Comparison of ENCODE assay signal across 14 cellular contexts in genomic region chr4:89152972-89153371, GRCh38. TPM values are rescaled to one million over a fixed set of nuclear protein-coding genes. Genes with fewer than 3 reads are reported as not detected.
DNase-seq lines count a peak whose midpoint lies in the region; ATAC-seq and TF ChIP-seq lines count a peak whose summit lies in the region.
"Had no signal": no experiment of that assay in that cellular context is flagged by ENCODE, and none has a peak within 500 bp of the region (broad histone marks: within the 10 kb centered on the region; RNA-seq: fewer than 3 reads in every experiment).

No MANE protein-coding gene starts in this region.

- intact Hi-C loops in activated T-helper 1 cell treated with anti-CD3 and anti-CD28 coated beads, Interleukin-12 subunit alpha, Interleukin-12 subunit beta, Interleukin-2, Interleukin-4 antibody, amounts not matched to agents 30 ng/mL and 10 ng/mL and 1 ng/mL, durations not matched to agents 14 hours and 24 hours and 36 hours (cut with micrococcal nuclease), result no loop called here

- no peaks in the 10 kb centered on the region for H3K9me3 Mint-ChIP-seq in activated T-helper 1 cell treated with anti-CD3 and anti-CD28 coated beads, Interleukin-12 subunit alpha, Interleukin-12 subunit beta, Interleukin-2, Interleukin-4 antibody, amounts not matched to agents 30 ng/mL and 10 ng/mL and 1 ng/mL, durations not matched to agents 14 hours and 24 hours and 36 hours
- H3K9me3 Mint-ChIP-seq: stimulated activated naive CD8-positive, alpha-beta T cell treated with anti-CD3 and anti-CD28 coated beads, Interleukin-15, Interleukin-2, amounts not matched to agents 100 ng/mL and 50 ng/mL, for 24 hours had no signal

- no peak for TF ChIP-seq CTCF in WERI-Rb-1 (IDR thresholded peaks at IDR 0.05; ENCODE audit: low read depth, low read length)

- H3K9me3 ChIP-seq in WERI-Rb-1 (ENCODE audit: severe bottlenecking), result no peaks in the 10 kb centered on the region

- no peaks in the 10 kb centered on the region for H3K36me3 ChIP-seq in WERI-Rb-1

- peak; percentile 36 for DNase-seq in DMS53 (lab: John Stamatoyannopoulos, UW)
- DNase-seq in DMS53 treated with DMSO at 0.1 percent for 48 hours (lab: John Stamatoyannopoulos, UW; ENCODE audit: unreplicated experiment), result no peak
- peak; percentile 81 for DNase-seq in NCI-H2171 (lab: John Stamatoyannopoulos, UW)
- DNase-seq in WERI-Rb-1, result peak; percentile 92
- DNase-seq in activated T-helper 1 cell treated with anti-CD3 and anti-CD28 coated beads, Interleukin-12 subunit alpha, Interleukin-12 subunit beta, Interleukin-2, Interleukin-4 antibody, amounts not matched to agents 30 ng/mL and 10 ng/mL and 1 ng/mL, durations not matched to agents 14 hours and 24 hours and 36 hours (ENCODE audit: low spot score), result no peak
- no peak for DNase-seq in NCI-H1048 (lab: John Stamatoyannopoulos, UW)
- DNase-seq: activated gamma-delta T cell treated with Interleukin-2 at 50 U/mL for 16 hours; CD4-positive, alpha-beta memory T cell; effector CD4-positive, alpha-beta T cell had no signal

- peaks cover 4% of the 10 kb centered on the region for H3K27me3 Mint-ChIP-seq in activated T-helper 1 cell treated with anti-CD3 and anti-CD28 coated beads, Interleukin-12 subunit alpha, Interleukin-12 subunit beta, Interleukin-2, Interleukin-4 antibody, amounts not matched to agents 30 ng/mL and 10 ng/mL and 1 ng/mL, durations not matched to agents 14 hours and 24 hours and 36 hours (ENCODE audit: insufficient read depth)

- H3K4me3 Mint-ChIP-seq in activated T-helper 1 cell treated with anti-CD3 and anti-CD28 coated beads, Interleukin-12 subunit alpha, Interleukin-12 subunit beta, Interleukin-2, Interleukin-4 antibody, amounts not matched to agents 30 ng/mL and 10 ng/mL and 1 ng/mL, durations not matched to agents 14 hours and 24 hours and 36 hours, result no peak overlapping the region
- H3K4me3 Mint-ChIP-seq: CD4-positive, alpha-beta memory T cell; stimulated activated naive CD8-positive, alpha-beta T cell treated with anti-CD3 and anti-CD28 coated beads, Interleukin-15, Interleukin-2, amounts not matched to agents 100 ng/mL and 50 ng/mL, for 24 hours had no signal

- H3K27me3 ChIP-seq in WERI-Rb-1 (ENCODE audit: insufficient read depth, low read depth, severe bottlenecking), result no peaks in the 10 kb centered on the region

- ATAC-seq in GM21515 (IDR thresholded peaks at IDR 0.05; ENCODE audit: unreplicated experiment) (no peak), GM21717 (IDR thresholded peaks at IDR 0.05; ENCODE audit: unreplicated experiment) (no peak)

- H3K27ac ChIP-seq in WERI-Rb-1, result peak overlapping the region; percentile 26
- H3K27ac ChIP-seq: 22Rv1, VCaP had no signal

- H3K36me3 Mint-ChIP-seq in activated T-helper 1 cell treated with anti-CD3 and anti-CD28 coated beads, Interleukin-12 subunit alpha, Interleukin-12 subunit beta, Interleukin-2, Interleukin-4 antibody, amounts not matched to agents 30 ng/mL and 10 ng/mL and 1 ng/mL, durations not matched to agents 14 hours and 24 hours and 36 hours (ENCODE audit: low read depth), result no peaks in the 10 kb centered on the region
- H3K36me3 Mint-ChIP-seq: CD4-positive, alpha-beta memory T cell had no signal

- no peak overlapping the region for H3K27ac Mint-ChIP-seq in activated T-helper 1 cell treated with anti-CD3 and anti-CD28 coated beads, Interleukin-12 subunit alpha, Interleukin-12 subunit beta, Interleukin-2, Interleukin-4 antibody, amounts not matched to agents 30 ng/mL and 10 ng/mL and 1 ng/mL, durations not matched to agents 14 hours and 24 hours and 36 hours
- H3K27ac Mint-ChIP-seq: CD4-positive, alpha-beta memory T cell; stimulated activated naive CD8-positive, alpha-beta T cell treated with anti-CD3 and anti-CD28 coated beads, Interleukin-15, Interleukin-2, amounts not matched to agents 100 ng/mL and 50 ng/mL, for 24 hours had no signal

- H3K4me1 Mint-ChIP-seq in activated T-helper 1 cell treated with anti-CD3 and anti-CD28 coated beads, Interleukin-12 subunit alpha, Interleukin-12 subunit beta, Interleukin-2, Interleukin-4 antibody, amounts not matched to agents 30 ng/mL and 10 ng/mL and 1 ng/mL, durations not matched to agents 14 hours and 24 hours and 36 hours (ENCODE audit: low read depth), result no peaks in the 10 kb centered on the region
- H3K4me1 Mint-ChIP-seq: CD4-positive, alpha-beta memory T cell had no signal

- no peak overlapping the region for H3K4me3 ChIP-seq in WERI-Rb-1 (ENCODE audit: low read depth, low read length)

RNA-seq across cellular contexts. Expression of gene TIGD2, which starts 41.6 kb away (rescaled TPM):
- 2.0 and 2.3 TPM in 2 replicates for total RNA-seq in activated T-helper 1 cell treated with anti-CD3 and anti-CD28 coated beads, Interleukin-12 subunit alpha, Interleukin-12 subunit beta, Interleukin-2, Interleukin-4 antibody, amounts not matched to agents 30 ng/mL and 10 ng/mL and 1 ng/mL, durations not matched to agents 14 hours and 24 hours and 36 hours

Comparison
In these comparisons a context has a peak if more than half of its experiments do, and no peak if none do; other contexts are left out.
1. DNase-seq: peak in DMS53 (single experiment), NCI-H2171 (single experiment) and WERI-Rb-1 (single experiment); none in DMS53 treated with DMSO at 0.1 percent for 48 hours (single experiment), activated T-helper 1 cell treated with anti-CD3 and anti-CD28 coated beads, Interleukin-12 subunit alpha, Interleukin-12 subunit beta, Interleukin-2, Interleukin-4 antibody, amounts not matched to agents 30 ng/mL and 10 ng/mL and 1 ng/mL, durations not matched to agents 14 hours and 24 hours and 36 hours (single experiment) and NCI-H1048 (single experiment).